Comparison of ENCODE assay signal across 8 cellular contexts in the genomic region with DNA sequence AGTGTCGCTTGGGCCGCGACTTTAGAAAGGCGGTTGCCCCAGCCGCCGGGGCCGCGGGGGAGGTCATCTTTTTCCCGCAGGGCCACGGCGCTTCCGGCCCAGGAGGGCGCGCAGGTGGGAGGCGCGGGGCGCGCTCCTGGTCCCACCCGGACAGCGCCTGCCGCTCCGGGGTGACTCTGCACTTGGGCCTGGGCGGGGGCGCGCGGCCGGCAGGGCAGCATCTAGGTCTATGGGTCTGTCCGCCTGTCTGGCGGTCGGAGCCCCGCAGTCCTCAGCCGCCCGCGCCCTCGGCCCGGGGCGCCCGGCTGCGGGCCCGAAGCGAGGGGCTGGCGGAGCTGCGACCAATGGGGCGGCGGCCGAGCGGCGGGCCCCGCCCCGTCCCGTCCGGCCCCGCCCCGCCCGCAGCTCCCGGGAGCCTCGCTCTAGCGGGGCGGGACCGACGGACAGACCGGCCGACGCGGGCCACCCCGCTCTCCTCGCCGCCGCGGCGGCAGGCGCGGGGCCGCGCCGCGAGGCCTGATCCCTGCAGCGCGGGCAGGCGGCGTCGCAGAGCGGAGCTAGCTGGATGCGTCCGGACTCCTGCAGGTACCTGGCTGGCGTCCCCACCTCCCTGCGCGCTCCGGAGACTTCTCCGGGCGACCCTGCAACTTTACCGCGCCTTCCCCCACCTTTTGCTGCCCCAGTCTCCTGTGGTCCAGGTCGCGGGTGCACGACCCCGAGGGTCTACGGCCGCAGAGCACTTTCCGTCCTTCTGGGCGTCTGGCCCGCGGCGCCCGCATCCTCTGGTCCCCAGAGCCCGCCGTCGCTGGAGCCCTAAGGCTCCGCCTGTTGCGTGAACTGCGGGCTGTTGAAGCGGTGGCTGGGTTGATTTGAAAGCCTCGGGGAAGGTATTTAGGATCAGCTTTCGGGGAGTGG. TPM values are rescaled to one million over a fixed set of nuclear protein-coding genes. Genes with fewer than 3 reads are reported as not detected.
A peak's percentile ranks its signal among the peaks of the same experiment; 100 is the strongest.
DNase-seq lines count a peak whose midpoint lies in the region; ATAC-seq, FAIRE-seq and TF ChIP-seq lines count a peak whose summit lies in the region.

A gene with protein sequence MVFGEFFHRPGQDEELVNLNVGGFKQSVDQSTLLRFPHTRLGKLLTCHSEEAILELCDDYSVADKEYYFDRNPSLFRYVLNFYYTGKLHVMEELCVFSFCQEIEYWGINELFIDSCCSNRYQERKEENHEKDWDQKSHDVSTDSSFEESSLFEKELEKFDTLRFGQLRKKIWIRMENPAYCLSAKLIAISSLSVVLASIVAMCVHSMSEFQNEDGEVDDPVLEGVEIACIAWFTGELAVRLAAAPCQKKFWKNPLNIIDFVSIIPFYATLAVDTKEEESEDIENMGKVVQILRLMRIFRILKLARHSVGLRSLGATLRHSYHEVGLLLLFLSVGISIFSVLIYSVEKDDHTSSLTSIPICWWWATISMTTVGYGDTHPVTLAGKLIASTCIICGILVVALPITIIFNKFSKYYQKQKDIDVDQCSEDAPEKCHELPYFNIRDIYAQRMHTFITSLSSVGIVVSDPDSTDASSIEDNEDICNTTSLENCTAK (plus strand): TSS at position 446 of the 915 bp plus-strand sequence. CDS start 52,342 bp downstream, outside the sequence.

- DNase-seq in CD8-positive, alpha-beta T cell, result no peak
- peak; percentile 42 to 64 for DNase-seq in PC-9
- DNase-seq in choroid plexus epithelial cell (ENCODE audit: low read depth), result peak; percentile 19
- no peak for DNase-seq in HepG2 (ENCODE audit: low spot score)
- no peak for DNase-seq in amniotic stem cell (lab: John Stamatoyannopoulos, UW)

- ATAC-seq in CD8-positive, alpha-beta T cell, result no peak
- ATAC-seq in GM19043 (IDR thresholded peaks at IDR 0.05; ENCODE audit: low read depth, unreplicated experiment) (peak; percentile 70), HG03135 (IDR thresholded peaks at IDR 0.05; ENCODE audit: unreplicated experiment) (peak; percentile 68), HepG2 (peak; percentile 79)

- H3K4me1 ChIP-seq in CD8-positive, alpha-beta T cell (ENCODE audit: insufficient read depth, low read length), result no peaks in the 10 kb centered on the region
- H3K4me1 ChIP-seq in PC-9 (replicated peaks; ENCODE audit: insufficient read depth) (peaks cover 10% of the 10 kb centered on the region), HepG2 (ENCODE audit: insufficient read depth, low read length) (peaks cover 17% of the 10 kb centered on the region), subcutaneous abdominal adipose tissue (ENCODE audit: control insufficient read depth in 5 of 5, insufficient read depth in 5 of 5, low read length in 5 of 5) (peaks cover 0 to 20% (median 18%) of the 10 kb centered on the region in 5 donors)

- intact Hi-C loops in CD8-positive, alpha-beta T cell (cut with DNase I, micrococcal nuclease), result no loop called here
- intact Hi-C loops in PC-9 (cut with micrococcal nuclease; ENCODE audit: unreplicated experiment) (loop anchor here (1.0 kb wide), 4 partner anchors 15 to 170 kb away; no protein-coding TSS in a partner anchor), HepG2 (cut with micrococcal nuclease; ENCODE audit: unreplicated experiment) (no loop called here)

- in situ Hi-C loops in HepG2 (cut with HindIII; ENCODE audit: extremely low pct_ligation_motif_present, low pct_unique_long_range_greater_than_20kb), result no loop called here

- H3K79me2 ChIP-seq in PC-9 (ENCODE audit: low read depth) (peaks cover 19% of the 10 kb centered on the region; the same call in 1 of the 2 replicates), HepG2 (ENCODE audit: insufficient read depth, low read length) (no peaks in the 10 kb centered on the region)

- H3K27ac ChIP-seq in CD8-positive, alpha-beta T cell (ENCODE audit: low read depth, low read length), result no peak within 1 kb of the TSS
- H3K27ac ChIP-seq in PC-9 (no peak within 1 kb of the TSS), HepG2 (ENCODE audit: extremely low read length, insufficient read depth, low read length) (no peak within 1 kb of the TSS), subcutaneous abdominal adipose tissue (ENCODE audit: low read depth, low read length) (no peak within 1 kb of the TSS)

- BruUV-seq in PC-9 (replicated peaks; lab: Mats Ljungman, UMichigan), result no TSS peak
- BruUV-seq in HepG2 (replicated peaks; lab: Mats Ljungman, UMichigan), result no TSS peak

- no peak within 1 kb of the TSS for H3K4me3 ChIP-seq in CD8-positive, alpha-beta T cell (ENCODE audit: low read depth, low read length)
- H3K4me3 ChIP-seq in PC-9, result peak within 1 kb of the TSS; percentile 99
- H3K4me3 ChIP-seq in choroid plexus epithelial cell (ENCODE audit: low read depth, low read length), result peak within 1 kb of the TSS; percentile 57
- H3K4me3 ChIP-seq in HepG2 (replicated peaks in 1 of 3; ENCODE audit: insufficient read depth in 1 of 3, low read depth in 2 of 3, low read length in 3 of 3), result peak within 1 kb of the TSS; percentile 14 to 59 (median 46); a peak in 5 of 6 replicates
- H3K4me3 ChIP-seq in subcutaneous abdominal adipose tissue (ENCODE audit: low read depth in 1 of 5, low read length in 5 of 5), result peak within 1 kb of the TSS; percentile 64 to 85 (median 71)

- POLR2A ChIA-PET in CD8-positive, alpha-beta T cell (lab: Charles Lee), result no interaction called here
- POLR2A ChIA-PET in PC-9 (lab: Charles Lee; ENCODE audit: unreplicated experiment) (interaction anchor here (0.6 to 1.9 kb wide), 3 partner anchors 14 to 421 kb away, joined by 5 to 18 read pairs (median 12); a partner anchor contains a TSS), HepG2 (lab: Yijun Ruan, JAX) (interaction anchor here (0.6 kb wide), 1 partner anchor 213 kb away, joined by 3 read pairs; no protein-coding TSS in a partner anchor)

- H3K4me1 Mint-ChIP-seq in CD8-positive, alpha-beta T cell (ENCODE audit: low read depth), result peaks cover 15% of the 10 kb centered on the region

- peak within 1 kb of the TSS; percentile 75 for H3K4me3 Mint-ChIP-seq in CD8-positive, alpha-beta T cell

- TF ChIP-seq EP300 in HepG2 (IDR thresholded peaks at IDR 0.05; ENCODE audit: low read depth in 2 of 2, low read length in 2 of 2), result no peak
- TF ChIP-seq EP300 in HepG2 (CRISPR knock-in tag; IDR thresholded peaks at IDR 0.05; ENCODE audit: borderline replicate concordance), result no peak

- no peak within 1 kb of the TSS for H3K9ac ChIP-seq in HepG2 (ENCODE audit: insufficient read depth, low read depth, low read length)
- peak within 1 kb of the TSS in 4 of 5 donors; percentile 11 to 51 (median 42) for H3K9ac ChIP-seq in subcutaneous abdominal adipose tissue (ENCODE audit: low read length in 5 of 5)

- no peak for TF ChIP-seq RAD21 in HepG2 (CRISPR knock-in tag; IDR thresholded peaks at IDR 0.05)

- TF ChIP-seq POLR2A in HepG2 (IDR thresholded peaks at IDR 0.05; ENCODE audit: insufficient read depth in 1 of 2, low read depth in 2 of 2, low read length in 2 of 2), result no peak

- peak within 1 kb of the TSS; percentile 84 for H3K4me2 ChIP-seq in PC-9
- peak within 1 kb of the TSS; percentile 64 for H3K4me2 ChIP-seq in HepG2 (ENCODE audit: low read depth, low read length)

- H3K9me2 ChIP-seq in PC-9 (ENCODE audit: insufficient read depth), result no peaks in the 10 kb centered on the region

- TF ChIP-seq CTCF in CD8-positive, alpha-beta T cell (IDR thresholded peaks at IDR 0.05), result no peak
- TF ChIP-seq CTCF in PC-9 (conservative IDR thresholded peaks at IDR 0.05), result no peak
- no peak for TF ChIP-seq CTCF in choroid plexus epithelial cell (conservative IDR thresholded peaks at IDR 0.05; ENCODE audit: low read depth, low read length)
- TF ChIP-seq CTCF in HepG2 (CRISPR knock-in tag; IDR thresholded peaks at IDR 0.05), result no peak

- peaks cover 10% of the 10 kb centered on the region for H3F3A ChIP-seq in PC-9 (ENCODE audit: insufficient read depth, low read depth)

- CTCF ChIA-PET in CD8-positive, alpha-beta T cell (lab: Charles Lee), result no interaction called here
- CTCF ChIA-PET in PC-9 (lab: Charles Lee) (interaction anchor here (0.6 to 0.9 kb wide), 2 partner anchors 499 to 1450 kb away, joined by 6 to 8 read pairs; no protein-coding TSS in a partner anchor), HepG2 (lab: Yijun Ruan, JAX; ENCODE audit: low intra/inter-chr PET ratio, low total read pairs) (no interaction called here)

- peak within 1 kb of the TSS; percentile 95 for H2AFZ ChIP-seq in PC-9
- no peak within 1 kb of the TSS for H2AFZ ChIP-seq in HepG2 (ENCODE audit: low read length)

- no peaks in the 10 kb centered on the region for H3K36me3 ChIP-seq in CD8-positive, alpha-beta T cell (ENCODE audit: insufficient read depth, low read length)
- H3K36me3 ChIP-seq in PC-9 (ENCODE audit: low read depth), result no peaks in the 10 kb centered on the region
- no peaks in the 10 kb centered on the region for H3K36me3 ChIP-seq in HepG2 (replicated peaks in 1 of 2; ENCODE audit: control insufficient read depth in 1 of 2, insufficient read depth in 2 of 2, low read length in 2 of 2)
- no peaks in the 10 kb centered on the region for H3K36me3 ChIP-seq in subcutaneous abdominal adipose tissue (ENCODE audit: control insufficient read depth in 5 of 5, insufficient read depth in 5 of 5, low read length in 5 of 5)

- peaks cover 2% of the 10 kb centered on the region for H3K9me3 Mint-ChIP-seq in CD8-positive, alpha-beta T cell

- FAIRE-seq in HepG2 (lab: Jason Lieb, UNC), result no peak

- H3K27ac Mint-ChIP-seq in CD8-positive, alpha-beta T cell, result no peak within 1 kb of the TSS

- no peaks in the 10 kb centered on the region for H4K20me1 ChIP-seq in PC-9 (ENCODE audit: insufficient read depth)
- H4K20me1 ChIP-seq in HepG2 (ENCODE audit: insufficient read depth, low read length), result no peaks in the 10 kb centered on the region

- no peaks in the 10 kb centered on the region for H3K9me3 ChIP-seq in CD8-positive, alpha-beta T cell (ENCODE audit: low read length)
- H3K9me3 ChIP-seq in PC-9 (ENCODE audit: insufficient read depth, low read depth), result no peaks in the 10 kb centered on the region
- H3K9me3 ChIP-seq in HepG2 (ENCODE audit: low read length), result no peaks in the 10 kb centered on the region
- H3K9me3 ChIP-seq in subcutaneous abdominal adipose tissue (ENCODE audit: control insufficient read depth in 5 of 5, low read length in 5 of 5), result no peaks in the 10 kb centered on the region

- 68% methylated on average over 33 of the region's 114 CpGs for WGBS in HepG2 (ENCODE audit: low lambda C conversion rate)

- H3K27me3 ChIP-seq in CD8-positive, alpha-beta T cell (ENCODE audit: insufficient read depth, low read length), result peaks cover 10% of the 10 kb centered on the region
- H3K27me3 ChIP-seq in PC-9 (ENCODE audit: insufficient read depth, low read depth) (peaks cover 21% of the 10 kb centered on the region; the same call in 1 of the 2 replicates), HepG2 (ENCODE audit: control insufficient read depth in 1 of 2, insufficient read depth in 2 of 2, low read length in 2 of 2) (peaks cover 17 to 54% of the 10 kb centered on the region in 2 experiments), subcutaneous abdominal adipose tissue (ENCODE audit: control insufficient read depth in 5 of 5, insufficient read depth in 4 of 5, low read length in 5 of 5) (peaks cover 0 to 23% (median 6%) of the 10 kb centered on the region in 5 donors)

- peaks cover 62% of the 10 kb centered on the region for H3K27me3 Mint-ChIP-seq in CD8-positive, alpha-beta T cell (ENCODE audit: low read depth)

- no peaks in the 10 kb centered on the region for H3K36me3 Mint-ChIP-seq in CD8-positive, alpha-beta T cell

RNA-seq across cellular contexts. Expression of the gene that starts here (rescaled TPM):
- not detected for total RNA-seq in CD8-positive, alpha-beta T cell
- total RNA-seq in PC-9 (2021), result 28.8 and 34.9 TPM in 2 replicates
- not detected in 2 replicates for total RNA-seq in HepG2 (2016; rRNA removed; fragmentation: Illumina TruSeq; extraction: Trizol)
- total RNA-seq in HepG2 (2016; cell fraction: cytosol; rRNA removed; fragmentation: Illumina TruSeq; extraction: Trizol; ENCODE audit: low read depth), result not detected in 2 replicates
- 0.09 TPM in 1 of 2 replicates, not detected in the other for total RNA-seq in HepG2 (2016; cell fraction: insoluble cytoplasmic fraction; rRNA removed; fragmentation: Illumina TruSeq; extraction: Trizol)
- total RNA-seq in HepG2 (2016; cell fraction: membrane; rRNA removed; fragmentation: Illumina TruSeq; extraction: Trizol), result not detected in 2 replicates
- not detected in 2 replicates for total RNA-seq in HepG2 (2016; cell fraction: nucleus; rRNA removed; fragmentation: Illumina TruSeq; extraction: Trizol)
- polyA plus RNA-seq in HepG2 (2011; rRNA removed), result not detected in 2 replicates
- polyA plus RNA-seq in HepG2 (2011; cell fraction: cytosol; rRNA removed), result not detected in 2 replicates
- not detected in 2 replicates for polyA plus RNA-seq in HepG2 (2011; cell fraction: nucleus; rRNA removed)
- polyA plus RNA-seq in HepG2 (2012), result not detected in 2 replicates
- not detected in 2 replicates for polyA plus RNA-seq in HepG2 (2016; cell fraction: cytosol; fragmentation: Illumina TruSeq; extraction: Trizol; ENCODE audit: low read depth)
- not detected in 2 replicates for polyA plus RNA-seq in HepG2 (2016; cell fraction: insoluble cytoplasmic fraction; fragmentation: Illumina TruSeq; extraction: Trizol; ENCODE audit: low read depth)
- not detected in 2 replicates for polyA plus RNA-seq in HepG2 (2016; cell fraction: membrane; fragmentation: Illumina TruSeq; extraction: Trizol; ENCODE audit: low read depth)
- polyA plus RNA-seq in HepG2 (2016; cell fraction: nucleus; fragmentation: Illumina TruSeq; extraction: Trizol; ENCODE audit: insufficient read depth, low read depth), result not detected in 2 replicates
- polyA minus RNA-seq in HepG2 (2011; rRNA and poly(A)+ RNA removed; ENCODE audit: low replicate concordance), result not detected in 2 replicates
- polyA minus RNA-seq in HepG2 (2011; cell fraction: cytosol; rRNA and poly(A)+ RNA removed), result not detected in 2 replicates
- not detected in 2 replicates for polyA minus RNA-seq in HepG2 (2011; cell fraction: nucleus; rRNA and poly(A)+ RNA removed)

Comparison
In these comparisons a context has a peak if more than half of its experiments do, and no peak if none do; other contexts are left out.
1. RNA of the gene that starts here (total RNA-seq): 28.8 to 34.9 TPM in PC-9; not detected in CD8-positive, alpha-beta T cell and 0.09 TPM in HepG2; every median in the first group is over 10 times any median in the second.
2. Peak in ATAC-seq, H3K4me3 ChIP-seq and H3K4me2 ChIP-seq in HepG2; RNA of the gene not detected or under 1 TPM.
3. DNase-seq: peak in PC-9 (2 of 2) and choroid plexus epithelial cell (single experiment); none in CD8-positive, alpha-beta T cell (0 of 7), HepG2 (single experiment) and amniotic stem cell (single experiment).